Comparison of ENCODE assay signal across 21 cellular contexts in the genomic region with DNA sequence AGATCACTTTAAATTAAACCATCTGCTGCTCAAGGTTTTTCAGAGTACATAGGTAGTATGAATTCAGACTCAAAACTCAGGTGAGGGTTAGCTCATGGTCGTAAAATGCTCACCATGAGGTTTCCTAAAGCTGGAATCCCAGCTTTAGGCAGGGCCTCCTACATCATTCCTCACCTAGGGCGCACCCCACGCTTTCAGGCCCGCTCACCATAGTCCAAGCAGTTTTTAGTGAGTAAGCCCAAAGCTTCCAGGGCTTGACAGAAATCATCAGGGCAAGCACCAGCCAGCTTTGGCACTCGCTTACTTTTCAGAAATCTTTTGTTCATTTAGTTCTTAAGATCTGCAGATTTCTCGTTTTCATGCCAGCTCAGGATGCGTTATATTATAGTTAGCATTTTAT.
"Had no signal": no experiment of that assay in that cellular context is flagged by ENCODE, and none has a peak within 500 bp of the region (broad histone marks: within the 10 kb centered on the region; RNA-seq: fewer than 3 reads in every experiment).

No MANE protein-coding gene starts in this region.

- H3K36me3 ChIP-seq: thyroid gland had no signal

- H3K4me1 ChIP-seq: foreskin keratinocyte, right atrium auricular region, sigmoid colon had no signal

- H3K9me3 Mint-ChIP-seq: naive B cell, type B pancreatic cell had no signal

- H3K27ac ChIP-seq: coronary artery, esophagus muscularis mucosa, foreskin keratinocyte, hepatocyte, neutrophil, right atrium auricular region, sigmoid colon, thyroid gland had no signal

- DNase-seq: effector CD4-positive, alpha-beta T cell; foreskin keratinocyte; head of caudate nucleus; left colon; left ventricle myocardium superior; mesenchymal stem cell; naive B cell; posterior cingulate gyrus; sigmoid colon; stimulated activated CD4-positive, alpha-beta T cell treated with anti-CD3 and anti-CD28 coated beads, Interleukin-2, amount 100 ng/mL, for 24 hours; stimulated activated CD4-positive, alpha-beta T cell treated with anti-CD3 and anti-CD28 coated beads, Interleukin-4, amount 100 ng/mL, for 4 hours; stimulated activated naive CD4-positive, alpha-beta T cell; thyroid gland had no signal

- H3K27me3 Mint-ChIP-seq: naive B cell, type B pancreatic cell had no signal

- H3K4me3 ChIP-seq: coronary artery, esophagus muscularis mucosa, hepatocyte, lung, right atrium auricular region, sigmoid colon, skin epidermis, thyroid gland had no signal

- H3K4me3 Mint-ChIP-seq: naive B cell, type B pancreatic cell had no signal

- H3K27me3 ChIP-seq: esophagus muscularis mucosa, foreskin keratinocyte, hepatocyte, neutrophil, right atrium auricular region, sigmoid colon, thyroid gland had no signal

- H3K27ac Mint-ChIP-seq: naive B cell, type B pancreatic cell had no signal

- H3K9me3 ChIP-seq: esophagus muscularis mucosa, neutrophil, right atrium auricular region, sigmoid colon, thyroid gland had no signal

- ATAC-seq: foreskin keratinocyte, left colon, left ventricle myocardium superior had no signal
